Comparison of ENCODE assay signal across 19 cellular contexts in the genomic region with DNA sequence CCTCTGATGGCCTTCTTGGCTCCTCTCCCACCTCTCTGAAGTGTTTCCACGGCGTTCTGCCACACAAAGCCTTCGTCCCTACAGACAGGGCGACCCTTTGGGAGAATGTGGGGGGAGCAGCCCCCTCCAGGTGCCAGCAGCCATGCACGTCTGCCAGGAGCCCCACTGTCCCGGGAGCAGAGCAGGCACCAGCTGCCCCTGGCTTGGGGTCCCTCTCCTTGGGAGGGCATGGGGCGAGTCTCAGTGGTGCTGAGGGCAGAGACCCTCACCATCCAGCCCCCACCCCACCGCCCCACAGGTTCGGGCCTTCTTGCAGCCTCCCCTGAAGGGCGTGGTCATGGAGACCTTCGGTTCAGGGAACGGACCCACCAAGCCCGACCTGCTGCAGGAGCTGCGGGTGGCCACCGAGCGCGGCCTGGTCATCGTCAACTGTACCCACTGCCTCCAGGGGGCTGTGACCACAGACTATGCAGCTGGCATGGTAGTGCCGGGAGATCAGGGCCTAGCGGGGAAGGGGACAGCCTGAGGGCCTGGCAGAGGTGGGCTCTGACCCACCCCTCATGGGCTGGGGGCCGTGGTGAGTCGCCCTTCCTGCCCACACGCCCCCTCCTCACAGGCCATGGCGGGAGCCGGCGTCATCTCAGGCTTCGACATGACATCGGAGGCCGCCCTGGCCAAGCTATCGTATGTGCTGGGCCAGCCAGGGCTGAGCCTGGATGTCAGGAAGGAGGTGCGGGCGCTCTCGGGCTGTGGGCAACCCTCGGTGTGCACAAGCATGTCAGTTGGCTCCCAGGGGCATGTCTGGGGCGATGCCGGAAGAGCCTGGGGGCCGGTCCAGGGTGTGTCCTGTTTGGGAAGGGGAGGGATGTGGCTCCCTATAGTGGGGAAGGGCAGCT. TPM values are rescaled to one million over a fixed set of nuclear protein-coding genes. Genes with fewer than 3 reads are reported as not detected.
DNase-seq lines count a peak whose midpoint lies in the region; ATAC-seq lines count a peak whose summit lies in the region.
"Had no signal": no experiment of that assay in that cellular context is flagged by ENCODE, and none has a peak within 500 bp of the region (broad histone marks: within the 10 kb centered on the region; RNA-seq: fewer than 3 reads in every experiment).

No MANE protein-coding gene starts in this region.

- ATAC-seq in left cardiac atrium: no peak
- ATAC-seq: stimulated activated naive B cell treated with anti-CD40 and anti-IgM and Interleukin-4, amounts not matched to agents 10 μg/mL and 1 μg/mL and 100 μg/mL, for 72 hours had no signal

- peak; percentile 68 for DNase-seq in DMS79 treated with DMSO at 0.1 percent for 48 hours (lab: John Stamatoyannopoulos, UW)
- no peak for DNase-seq in DMS79 (lab: John Stamatoyannopoulos, UW)
- DNase-seq in NCI-H1092 treated with DMSO at 0.1 percent for 48 hours (lab: John Stamatoyannopoulos, UW): peak; percentile 53
- peak; percentile 23 for DNase-seq in left cardiac atrium
- DNase-seq in posterior vena cava (ENCODE audit: low spot score): peak; percentile 72
- DNase-seq in amygdala (lab: John Stamatoyannopoulos, UW): no peak
- no peak for DNase-seq in NCI-H128 (lab: John Stamatoyannopoulos, UW; ENCODE audit: unreplicated experiment)
- DNase-seq in cortex of kidney (lab: John Stamatoyannopoulos, UW): no peak
- DNase-seq: activated naive CD4-positive, alpha-beta T cell treated with anti-CD3 and anti-CD28 coated beads for 36 hours; AML-193; COR-L47; EL; hippocampal formation; kidney glomerular epithelial cell; NCI-H2029 treated with DMSO at 0.1 percent for 48 hours; NCI-H510A treated with DMSO at 0.1 percent for 48 hours; retina; stimulated activated naive B cell treated with anti-CD40 and anti-IgM and Interleukin-4, amounts not matched to agents 10 μg/mL and 1 μg/mL and 100 μg/mL, for 72 hours; SW 1271 had no signal

- intact Hi-C loops in left cardiac atrium (cut with DNase I) (no loop called here), posterior vena cava (cut with DNase I) (no loop called here)

RNA-seq across cellular contexts. Expression of gene ASPG, which starts 18.8 kb away (rescaled TPM):
- 100 to 1,000 TPM in 1 of 2 donors, 10 to 100 TPM in 1; 92.0 to 168 TPM for total RNA-seq in left cardiac atrium
- 1 to 10 TPM; 1.3 to 3.2 TPM for total RNA-seq in posterior vena cava
- total RNA-seq: activated naive CD4-positive, alpha-beta T cell treated with anti-CD3 and anti-CD28 coated beads for 36 hours had no signal

RNA-seq across cellular contexts. Expression of gene KIF26A, which starts 34.1 kb away (rescaled TPM):
- total RNA-seq in left cardiac atrium (1 to 10 TPM; 7.6 to 8.1 TPM), posterior vena cava (1 to 10 TPM; 5.0 to 6.9 TPM)

Comparison
In these comparisons a context has a peak if more than half of its experiments do, and no peak if none do; other contexts are left out.
1. DNase-seq: peak in DMS79 treated with DMSO at 0.1 percent for 48 hours (single experiment), NCI-H1092 treated with DMSO at 0.1 percent for 48 hours (single experiment), left cardiac atrium (single experiment) and posterior vena cava (single experiment); none in DMS79 (single experiment), amygdala (0 of 56), NCI-H128 (single experiment) and cortex of kidney (single experiment).
2. RNA of gene ASPG, which starts 18.8 kb away (total RNA-seq): 92.0 to 168 TPM in left cardiac atrium; 1.3 to 3.2 TPM in posterior vena cava; every median in the first group is over 10 times any median in the second.